In genomic region chr3:135366816-135367215, GRCh38 we compare ENCODE assay signal across 9 cellular contexts.
"Had no signal": no experiment of that assay in that cellular context is flagged by ENCODE, and none has a peak within 500 bp of the region (broad histone marks: within the 10 kb centered on the region; RNA-seq: fewer than 3 reads in every experiment).

No MANE protein-coding gene starts in this region.

- FAIRE-seq: H1, H54, K562 had no signal

- H3K4me3 ChIP-seq: GM23338, K562 had no signal

- H3K4me3 Mint-ChIP-seq: GM23338, H9 had no signal

- H3K4me2 ChIP-seq: GM23338 had no signal

- DNase-seq: H9, HCEC 1CT, IMR-90, KG1 had no signal

- H2AFZ ChIP-seq: GM23338 had no signal

- H3K9me3 Mint-ChIP-seq: GM23338, H9 had no signal

- H3K27ac Mint-ChIP-seq: GM23338, H9 had no signal

- ATAC-seq: GM23338, K562 had no signal

- H3K27ac ChIP-seq: HL-60 had no signal
